8 cellular contexts compared by ENCODE assay signal in the genomic region with DNA sequence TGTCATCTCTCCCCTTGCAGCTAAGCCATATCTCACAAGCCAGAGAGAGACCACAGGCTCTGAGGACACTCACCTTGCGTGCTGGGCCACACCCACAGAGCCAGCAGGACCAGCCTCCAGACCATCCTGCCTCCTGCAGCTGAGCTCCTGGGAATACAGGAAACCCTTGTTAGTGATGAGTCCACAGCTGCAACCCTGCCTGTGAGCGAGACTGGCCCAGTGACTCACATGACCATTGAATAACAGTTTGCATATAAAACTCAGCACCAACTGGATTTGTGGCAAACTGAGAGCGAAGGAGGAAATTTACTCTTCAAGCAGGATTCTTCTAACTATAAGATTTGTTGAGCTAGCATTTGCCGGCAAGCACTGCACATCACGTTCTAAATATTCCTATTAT. TPM values are rescaled to one million over a fixed set of nuclear protein-coding genes. Genes with fewer than 3 reads are reported as not detected.
DNase-seq lines count a peak whose midpoint lies in the region; ATAC-seq, FAIRE-seq and TF ChIP-seq lines count a peak whose summit lies in the region.

No MANE protein-coding gene starts in this region.

- no peak for ATAC-seq in GM21786 (IDR thresholded peaks at IDR 0.05; ENCODE audit: unreplicated experiment)

- H3K4me1 ChIP-seq in SJCRH30: no peaks in the 10 kb centered on the region

- no peak for TF ChIP-seq CTCF in D721Med (IDR thresholded peaks at IDR 0.05; ENCODE audit: insufficient read depth, missing control alignments)

- no peak for FAIRE-seq in D721Med (lab: Jason Lieb, UNC)

- no peak overlapping the region for H3K27ac ChIP-seq in SJCRH30

- DNase-seq in EL (peak; percentile 89), SJCRH30 (peak; percentile 51 to 66), fibroblast of the conjunctiva (ENCODE audit: low read depth) (peak; percentile 70), pons (ENCODE audit: low spot score) (peak; percentile 97), D721Med (ENCODE audit: insufficient read length, low spot score) (no peak), NCI-H1092 treated with DMSO at 0.1 percent for 48 hours (lab: John Stamatoyannopoulos, UW) (no peak)
- DNase-seq in stimulated activated CD4-positive, alpha-beta T cell treated with anti-CD3 and anti-CD28 coated beads, Interleukin-4, amount 100 ng/mL, for 1 hour: no peak

- 0 out of 2 replicates have a peak, but pooled peaks cover 3% of the 10 kb centered on the region for H3K9me3 ChIP-seq in SJCRH30 (replicated peaks)

- H3K27me3 ChIP-seq in SJCRH30: no peaks in the 10 kb centered on the region

- no peak overlapping the region for H3K4me3 ChIP-seq in SJCRH30

- H3K36me3 ChIP-seq in SJCRH30: no peaks in the 10 kb centered on the region

RNA-seq across cellular contexts. Expression of a gene that starts 3.0 kb away (rescaled TPM):
- 0.18 and 0.28 TPM in 2 replicates for total RNA-seq in SJCRH30 (2014; rRNA removed; shearing (Covaris generic))

Comparison
In these comparisons a context has a peak if more than half of its experiments do, and no peak if none do; other contexts are left out.
1. DNase-seq: peak in EL (single experiment), SJCRH30 (2 of 2), fibroblast of the conjunctiva (single experiment) and pons (single experiment); none in D721Med (single experiment), NCI-H1092 treated with DMSO at 0.1 percent for 48 hours (single experiment) and stimulated activated CD4-positive, alpha-beta T cell treated with anti-CD3 and anti-CD28 coated beads, Interleukin-4, amount 100 ng/mL, for 1 hour (single experiment).